2 cellular contexts compared by ENCODE assay signal in the genomic region with DNA sequence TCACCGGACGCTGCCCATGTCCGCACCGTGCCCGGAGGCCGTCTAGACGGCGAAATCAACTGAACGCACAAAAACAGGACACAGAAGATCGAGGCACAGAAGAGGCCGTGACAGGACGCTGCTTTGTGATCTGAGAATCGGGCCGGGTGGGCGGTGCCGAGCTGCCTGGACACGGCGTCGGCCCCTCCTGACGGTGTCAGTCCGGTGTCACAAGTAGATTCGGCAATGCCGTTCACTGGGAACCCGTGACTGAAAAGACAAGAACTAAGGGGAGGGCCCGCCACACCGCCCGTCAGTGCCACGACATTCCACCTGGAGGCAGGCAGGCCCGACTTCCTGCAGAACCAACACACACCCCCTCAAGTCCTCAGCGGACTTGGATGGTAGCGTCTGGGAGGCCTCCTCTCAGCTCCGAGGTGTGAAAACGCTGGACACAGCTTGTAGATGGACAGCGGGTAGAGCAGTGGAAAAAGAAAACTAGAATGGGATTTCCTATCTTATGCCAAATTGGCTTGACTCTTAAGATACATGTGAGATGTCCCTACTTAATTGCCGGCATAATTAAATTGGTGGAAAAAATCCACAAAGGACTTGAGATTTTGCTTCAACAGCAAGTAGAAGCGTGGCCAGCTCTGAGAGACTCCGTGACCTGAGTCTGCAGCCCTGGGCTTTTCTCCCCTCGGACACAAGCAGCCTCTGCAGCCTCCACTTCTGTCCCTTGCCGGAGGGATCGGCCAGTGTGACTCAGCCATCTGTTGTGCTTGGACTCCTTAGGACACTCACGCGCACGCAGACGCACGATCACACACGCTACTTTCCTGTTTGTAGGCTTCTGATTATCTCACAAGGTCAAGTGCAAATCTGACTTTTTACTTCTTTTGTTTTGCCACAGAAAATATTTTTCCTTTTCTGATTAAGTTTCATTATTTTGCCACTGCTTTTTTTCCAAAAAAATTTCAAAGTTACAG.
TF ChIP-seq lines count a peak whose summit lies in the region.

No MANE protein-coding gene starts in this region.

TF ChIP-seq in endothelial cell of umbilical vein, 7 proteins besides CTCF, POLR2A, EP300 and RAD21:
- TF ChIP-seq, protein P1, sequence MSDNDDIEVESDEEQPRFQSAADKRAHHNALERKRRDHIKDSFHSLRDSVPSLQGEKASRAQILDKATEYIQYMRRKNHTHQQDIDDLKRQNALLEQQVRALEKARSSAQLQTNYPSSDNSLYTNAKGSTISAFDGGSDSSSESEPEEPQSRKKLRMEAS (IDR thresholded peaks at IDR 0.05; ENCODE audit: insufficient read depth, insufficient read length), result no peak
- TF ChIP-seq POLR2AphosphoS5 (IDR thresholded peaks at IDR 0.05; ENCODE audit: insufficient read depth, low read depth, low read length) (peak; percentile 33), JUN (IDR thresholded peaks at IDR 0.05; ENCODE audit: borderline replicate concordance, insufficient read depth, insufficient read length, low read depth) (peak; percentile 53), FOS (IDR thresholded peaks at IDR 0.05; ENCODE audit: borderline replicate concordance, insufficient read depth, low read length) (peak; percentile 77)

TF ChIP-seq in SK-N-SH treated with all-trans-retinoic acid at 6 μM for 48 hours, 23 proteins besides CTCF, POLR2A, EP300 and RAD21:
- TF ChIP-seq, protein P2, sequence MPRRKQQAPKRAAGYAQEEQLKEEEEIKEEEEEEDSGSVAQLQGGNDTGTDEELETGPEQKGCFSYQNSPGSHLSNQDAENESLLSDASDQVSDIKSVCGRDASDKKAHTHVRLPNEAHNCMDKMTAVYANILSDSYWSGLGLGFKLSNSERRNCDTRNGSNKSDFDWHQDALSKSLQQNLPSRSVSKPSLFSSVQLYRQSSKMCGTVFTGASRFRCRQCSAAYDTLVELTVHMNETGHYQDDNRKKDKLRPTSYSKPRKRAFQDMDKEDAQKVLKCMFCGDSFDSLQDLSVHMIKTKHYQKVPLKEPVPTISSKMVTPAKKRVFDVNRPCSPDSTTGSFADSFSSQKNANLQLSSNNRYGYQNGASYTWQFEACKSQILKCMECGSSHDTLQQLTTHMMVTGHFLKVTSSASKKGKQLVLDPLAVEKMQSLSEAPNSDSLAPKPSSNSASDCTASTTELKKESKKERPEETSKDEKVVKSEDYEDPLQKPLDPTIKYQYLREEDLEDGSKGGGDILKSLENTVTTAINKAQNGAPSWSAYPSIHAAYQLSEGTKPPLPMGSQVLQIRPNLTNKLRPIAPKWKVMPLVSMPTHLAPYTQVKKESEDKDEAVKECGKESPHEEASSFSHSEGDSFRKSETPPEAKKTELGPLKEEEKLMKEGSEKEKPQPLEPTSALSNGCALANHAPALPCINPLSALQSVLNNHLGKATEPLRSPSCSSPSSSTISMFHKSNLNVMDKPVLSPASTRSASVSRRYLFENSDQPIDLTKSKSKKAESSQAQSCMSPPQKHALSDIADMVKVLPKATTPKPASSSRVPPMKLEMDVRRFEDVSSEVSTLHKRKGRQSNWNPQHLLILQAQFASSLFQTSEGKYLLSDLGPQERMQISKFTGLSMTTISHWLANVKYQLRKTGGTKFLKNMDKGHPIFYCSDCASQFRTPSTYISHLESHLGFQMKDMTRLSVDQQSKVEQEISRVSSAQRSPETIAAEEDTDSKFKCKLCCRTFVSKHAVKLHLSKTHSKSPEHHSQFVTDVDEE (CRISPR knock-in tag; IDR thresholded peaks at IDR 0.05), result no peak
- no peak for TF ChIP-seq ZC3H10 (CRISPR knock-in tag; IDR thresholded peaks at IDR 0.05)
- TF ChIP-seq TCF4 (CRISPR knock-in tag; IDR thresholded peaks at IDR 0.05; ENCODE audit: borderline replicate concordance), result no peak
- TF ChIP-seq, protein P3, sequence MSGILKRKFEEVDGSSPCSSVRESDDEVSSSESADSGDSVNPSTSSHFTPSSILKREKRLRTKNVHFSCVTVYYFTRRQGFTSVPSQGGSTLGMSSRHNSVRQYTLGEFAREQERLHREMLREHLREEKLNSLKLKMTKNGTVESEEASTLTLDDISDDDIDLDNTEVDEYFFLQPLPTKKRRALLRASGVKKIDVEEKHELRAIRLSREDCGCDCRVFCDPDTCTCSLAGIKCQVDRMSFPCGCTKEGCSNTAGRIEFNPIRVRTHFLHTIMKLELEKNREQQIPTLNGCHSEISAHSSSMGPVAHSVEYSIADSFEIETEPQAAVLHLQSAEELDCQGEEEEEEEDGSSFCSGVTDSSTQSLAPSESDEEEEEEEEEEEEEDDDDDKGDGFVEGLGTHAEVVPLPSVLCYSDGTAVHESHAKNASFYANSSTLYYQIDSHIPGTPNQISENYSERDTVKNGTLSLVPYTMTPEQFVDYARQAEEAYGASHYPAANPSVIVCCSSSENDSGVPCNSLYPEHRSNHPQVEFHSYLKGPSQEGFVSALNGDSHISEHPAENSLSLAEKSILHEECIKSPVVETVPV (CRISPR knock-in tag; IDR thresholded peaks at IDR 0.05), result no peak
- no peak for TF ChIP-seq ZNF565 (CRISPR knock-in tag; conservative IDR thresholded peaks at IDR 0.05; ENCODE audit: low read depth)
- TF ChIP-seq PPARA (CRISPR knock-in tag; IDR thresholded peaks at IDR 0.05; ENCODE audit: borderline replicate concordance), result no peak
- no peak for TF ChIP-seq GLIS3 (CRISPR knock-in tag; IDR thresholded peaks at IDR 0.05)
- TF ChIP-seq BACH2 (CRISPR knock-in tag; IDR thresholded peaks at IDR 0.05; ENCODE audit: borderline replicate concordance), result no peak
- TF ChIP-seq, protein P4, sequence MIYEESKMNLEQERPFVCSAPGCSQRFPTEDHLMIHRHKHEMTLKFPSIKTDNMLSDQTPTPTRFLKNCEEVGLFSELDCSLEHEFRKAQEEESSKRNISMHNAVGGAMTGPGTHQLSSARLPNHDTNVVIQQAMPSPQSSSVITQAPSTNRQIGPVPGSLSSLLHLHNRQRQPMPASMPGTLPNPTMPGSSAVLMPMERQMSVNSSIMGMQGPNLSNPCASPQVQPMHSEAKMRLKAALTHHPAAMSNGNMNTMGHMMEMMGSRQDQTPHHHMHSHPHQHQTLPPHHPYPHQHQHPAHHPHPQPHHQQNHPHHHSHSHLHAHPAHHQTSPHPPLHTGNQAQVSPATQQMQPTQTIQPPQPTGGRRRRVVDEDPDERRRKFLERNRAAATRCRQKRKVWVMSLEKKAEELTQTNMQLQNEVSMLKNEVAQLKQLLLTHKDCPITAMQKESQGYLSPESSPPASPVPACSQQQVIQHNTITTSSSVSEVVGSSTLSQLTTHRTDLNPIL (CRISPR knock-in tag; IDR thresholded peaks at IDR 0.05; ENCODE audit: low read depth), result no peak
- no peak for TF ChIP-seq ESRRG (CRISPR knock-in tag; IDR thresholded peaks at IDR 0.05)
- no peak for TF ChIP-seq OSR1 (CRISPR knock-in tag; IDR thresholded peaks at IDR 0.05)
- TF ChIP-seq, protein P5, sequence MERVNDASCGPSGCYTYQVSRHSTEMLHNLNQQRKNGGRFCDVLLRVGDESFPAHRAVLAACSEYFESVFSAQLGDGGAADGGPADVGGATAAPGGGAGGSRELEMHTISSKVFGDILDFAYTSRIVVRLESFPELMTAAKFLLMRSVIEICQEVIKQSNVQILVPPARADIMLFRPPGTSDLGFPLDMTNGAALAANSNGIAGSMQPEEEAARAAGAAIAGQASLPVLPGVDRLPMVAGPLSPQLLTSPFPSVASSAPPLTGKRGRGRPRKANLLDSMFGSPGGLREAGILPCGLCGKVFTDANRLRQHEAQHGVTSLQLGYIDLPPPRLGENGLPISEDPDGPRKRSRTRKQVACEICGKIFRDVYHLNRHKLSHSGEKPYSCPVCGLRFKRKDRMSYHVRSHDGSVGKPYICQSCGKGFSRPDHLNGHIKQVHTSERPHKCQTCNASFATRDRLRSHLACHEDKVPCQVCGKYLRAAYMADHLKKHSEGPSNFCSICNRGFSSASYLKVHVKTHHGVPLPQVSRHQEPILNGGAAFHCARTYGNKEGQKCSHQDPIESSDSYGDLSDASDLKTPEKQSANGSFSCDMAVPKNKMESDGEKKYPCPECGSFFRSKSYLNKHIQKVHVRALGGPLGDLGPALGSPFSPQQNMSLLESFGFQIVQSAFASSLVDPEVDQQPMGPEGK (CRISPR knock-in tag; IDR thresholded peaks at IDR 0.05; ENCODE audit: borderline replicate concordance), result no peak
